22 cellular contexts compared by ENCODE assay signal in genomic region chr2:142825861-142826260, GRCh38. TPM values are rescaled to one million over a fixed set of nuclear protein-coding genes. Genes with fewer than 3 reads are reported as not detected.
A peak's percentile ranks its signal among the peaks of the same experiment; 100 is the strongest.
DNase-seq lines count a peak whose midpoint lies in the region; ATAC-seq and TF ChIP-seq lines count a peak whose summit lies in the region.
"Had no signal": no experiment of that assay in that cellular context is flagged by ENCODE, and none has a peak within 500 bp of the region (broad histone marks: within the 10 kb centered on the region; RNA-seq: fewer than 3 reads in every experiment).

No MANE protein-coding gene starts in this region.

- no peak overlapping the region for H3K18ac ChIP-seq in mesendoderm (ENCODE audit: low read length)

- H3K36me3 ChIP-seq in endodermal cell (ENCODE audit: control insufficient read depth, insufficient read depth, low read length) (no peaks in the 10 kb centered on the region), mesendoderm (ENCODE audit: control insufficient read depth, insufficient read depth, low read length) (no peaks in the 10 kb centered on the region)
- H3K36me3 ChIP-seq: gastrocnemius medialis, left ventricle myocardium inferior, spleen, tibial artery had no signal

- H4K5ac ChIP-seq in mesendoderm (ENCODE audit: low read length), result no peak overlapping the region

- H2BK120ac ChIP-seq in mesendoderm (ENCODE audit: low read depth, low read length), result no peak overlapping the region

- peaks cover 12% of the 10 kb centered on the region for H3K4me1 Mint-ChIP-seq in endodermal cell
- H3K4me1 Mint-ChIP-seq: naive B cell; stimulated activated effector memory CD8-positive, alpha-beta T cell treated with anti-CD3 and anti-CD28 coated beads, Interleukin-12 subunit alpha, Interleukin-12 subunit beta, amount 100 ng/mL, for 72 hours had no signal

- H3K27me3 Mint-ChIP-seq in endodermal cell (ENCODE audit: insufficient read depth), result no peaks in the 10 kb centered on the region
- H3K27me3 Mint-ChIP-seq: IgD-negative memory B cell had no signal

- no peaks in the 10 kb centered on the region for H3K36me3 Mint-ChIP-seq in endodermal cell (ENCODE audit: low read depth)
- H3K36me3 Mint-ChIP-seq: naive B cell; stimulated activated effector memory CD8-positive, alpha-beta T cell treated with anti-CD3 and anti-CD28 coated beads, Interleukin-12 subunit alpha, Interleukin-12 subunit beta, amount 100 ng/mL, for 72 hours had no signal

- ATAC-seq in HG02571 (IDR thresholded peaks at IDR 0.05; ENCODE audit: unreplicated experiment), result no peak
- ATAC-seq: gastrocnemius medialis; stimulated activated effector memory CD8-positive, alpha-beta T cell treated with anti-CD3 and anti-CD28 coated beads, Interleukin-12 subunit alpha, Interleukin-12 subunit beta, amount 100 ng/mL, for 72 hours had no signal

- peaks cover 4% of the 10 kb centered on the region for H3K9me3 Mint-ChIP-seq in endodermal cell
- H3K9me3 Mint-ChIP-seq: stimulated activated effector memory CD8-positive, alpha-beta T cell treated with anti-CD3 and anti-CD28 coated beads, Interleukin-12 subunit alpha, Interleukin-12 subunit beta, amount 100 ng/mL, for 72 hours had no signal

- no peak overlapping the region for H2BK15ac ChIP-seq in mesendoderm (replicated peaks; ENCODE audit: low read depth)

- no peak overlapping the region for H3K27ac Mint-ChIP-seq in endodermal cell
- H3K27ac Mint-ChIP-seq: IgD-negative memory B cell; naive B cell; stimulated activated effector memory CD8-positive, alpha-beta T cell treated with anti-CD3 and anti-CD28 coated beads, Interleukin-12 subunit alpha, Interleukin-12 subunit beta, amount 100 ng/mL, for 72 hours had no signal

- H3K4ac ChIP-seq in mesendoderm (ENCODE audit: low read depth, low read length), result no peak overlapping the region

- H3K27ac ChIP-seq in endodermal cell (ENCODE audit: low read depth, low read length) (peak overlapping the region; percentile 21), mesendoderm (ENCODE audit: low read depth, low read length) (no peak overlapping the region)
- H3K27ac ChIP-seq: gastrocnemius medialis, left ventricle myocardium inferior, spleen, tibial artery had no signal

- in situ Hi-C loops in KBM-7 (cut with MboI; ENCODE audit: low pct_unique_long_range_greater_than_20kb, low sequenced_read_pairs), result no loop called here

- H3K56ac ChIP-seq in mesendoderm (ENCODE audit: low read length), result no peak overlapping the region

- DNase-seq in A172 (ENCODE audit: low spot score), result peak; percentile 4
- DNase-seq in KBM-7, result peak; percentile 5
- DNase-seq in endodermal cell, result no peak
- no peak for DNase-seq in mesendoderm
- DNase-seq in islet precursor cell, result no peak
- no peak for DNase-seq in NCI-H774 (lab: John Stamatoyannopoulos, UW)
- DNase-seq in GM19238 (ENCODE audit: insufficient read length, low spot score), result no peak
- DNase-seq: 8988T; activated CD4-positive, CD25-positive, alpha-beta regulatory T cell treated with anti-CD3 and anti-CD28 coated beads, Interleukin-2, amount 50 U/mL, for 72 hours; DMS53; effector CD8-positive, alpha-beta T cell; gastrocnemius medialis; left ventricle myocardium inferior; naive B cell; NCI-H526; SHP77 treated with DMSO at 0.1 percent for 48 hours; spleen; T-helper 2 cell; tibial artery had no signal

- H3K4me3 ChIP-seq in endodermal cell (ENCODE audit: low read length) (no peak overlapping the region), mesendoderm (ENCODE audit: low read length) (no peak overlapping the region)
- H3K4me3 ChIP-seq: gastrocnemius medialis, left ventricle myocardium inferior, spleen, tibial artery had no signal

- no peak overlapping the region for H3K4me2 ChIP-seq in mesendoderm (ENCODE audit: low read length)

- 71 to 90% methylated on average over 1 to 2 of the region's 2 CpGs for WGBS in endodermal cell (ENCODE audit: insufficient coverage in 1 of 2, insufficient read length in 1 of 2), 2 experiments
- no CpG with 5 or more reads among the region's 2 CpGs for WGBS in mesendoderm (ENCODE audit: extremely low coverage, insufficient coverage, low lambda C conversion rate)

- no peaks in the 10 kb centered on the region for H3K9me3 ChIP-seq in endodermal cell (ENCODE audit: control insufficient read depth, low read length)
- H3K9me3 ChIP-seq: gastrocnemius medialis, spleen, tibial artery had no signal

- H3K23ac ChIP-seq in mesendoderm (ENCODE audit: low read length), result no peak overlapping the region

- no peaks in the 10 kb centered on the region for H3K27me3 ChIP-seq in endodermal cell (ENCODE audit: control insufficient read depth, insufficient read depth, low read length, poor library complexity, severe bottlenecking)
- H3K27me3 ChIP-seq in mesendoderm (ENCODE audit: insufficient read depth, low read length, poor library complexity), result no peaks in the 10 kb centered on the region
- H3K27me3 ChIP-seq: gastrocnemius medialis, spleen, tibial artery had no signal

- H3K79me2 ChIP-seq in mesendoderm (ENCODE audit: control insufficient read depth, insufficient read depth, low read length), result no peaks in the 10 kb centered on the region

- H3K4me1 ChIP-seq in endodermal cell (ENCODE audit: control insufficient read depth, insufficient read depth, low read length), result no peaks in the 10 kb centered on the region
- H3K4me1 ChIP-seq in mesendoderm (ENCODE audit: control insufficient read depth, low read depth, low read length), result no peaks in the 10 kb centered on the region
- H3K4me1 ChIP-seq: gastrocnemius medialis, left ventricle myocardium inferior, spleen, tibial artery had no signal

- H3K9ac ChIP-seq in endodermal cell (ENCODE audit: extremely low read depth, low read length, poor library complexity, severe bottlenecking) (no peak overlapping the region), mesendoderm (ENCODE audit: low read length) (no peak overlapping the region)

- H3K79me1 ChIP-seq in mesendoderm (ENCODE audit: low read length), result no peaks in the 10 kb centered on the region

- peak overlapping the region; percentile 5 for H4K8ac ChIP-seq in mesendoderm (ENCODE audit: low read depth, low read length)

- H3K4me3 Mint-ChIP-seq in endodermal cell, result no peak overlapping the region
- H3K4me3 Mint-ChIP-seq: naive B cell; stimulated activated effector memory CD8-positive, alpha-beta T cell treated with anti-CD3 and anti-CD28 coated beads, Interleukin-12 subunit alpha, Interleukin-12 subunit beta, amount 100 ng/mL, for 72 hours had no signal

- H2BK5ac ChIP-seq in mesendoderm (ENCODE audit: low read length), result no peak overlapping the region

- no peak for TF ChIP-seq CTCF in endodermal cell (conservative IDR thresholded peaks at IDR 0.05)

- H2AK5ac ChIP-seq in mesendoderm (ENCODE audit: low read length), result no peak overlapping the region

RNA-seq across cellular contexts. Expression of gene KYNU, which starts 51.6 kb away (rescaled TPM):
- 1.4 and 3.9 TPM in 2 replicates for total RNA-seq in A172 (2014; rRNA removed; shearing (Covaris generic))
- 1 to 10 TPM; 1.2 to 4.2 TPM for total RNA-seq in endodermal cell
- 0.43 TPM for polyA plus RNA-seq in endodermal cell (2013, experiment 1 of 2)
- 0.54 TPM for polyA plus RNA-seq in endodermal cell (2013, experiment 2 of 2)
- polyA plus RNA-seq in mesendoderm (2013, experiment 1 of 2), result 0.20 TPM
- polyA plus RNA-seq in mesendoderm (2013, experiment 2 of 2), result 0.11 TPM

Comparison
In these comparisons a context has a peak if more than half of its experiments do, and no peak if none do; other contexts are left out.
1. DNase-seq: peak in A172 (single experiment) and KBM-7 (single experiment); none in endodermal cell (single experiment), mesendoderm (single experiment), islet precursor cell (single experiment), NCI-H774 (single experiment) and GM19238 (single experiment).